ENCODE assay signal across 12 cellular contexts in genomic region chr6:31940256-31940664, GRCh38. TPM values are rescaled to one million over a fixed set of nuclear protein-coding genes. Genes with fewer than 3 reads are reported as not detected.
DNase-seq lines count a peak whose midpoint lies in the region; ATAC-seq and TF ChIP-seq lines count a peak whose summit lies in the region.
"Had no signal": no experiment of that assay in that cellular context is flagged by ENCODE, and none has a peak within 500 bp of the region (broad histone marks: within the 10 kb centered on the region; RNA-seq: fewer than 3 reads in every experiment).

No MANE protein-coding gene starts in this region.

- H3K4me3 ChIP-seq in suprapubic skin = no peak overlapping the region

- H3K4me1 ChIP-seq in suprapubic skin = peaks cover 6% of the 10 kb centered on the region

- H3K9me3 ChIP-seq in suprapubic skin = no peaks in the 10 kb centered on the region

- no peak overlapping the region for H3K27ac ChIP-seq in suprapubic skin
- H3K27ac ChIP-seq in caudate nucleus (ENCODE audit: low read depth, low read length) = no peak overlapping the region
- H3K27ac ChIP-seq: KMS-11 had no signal

- no peaks in the 10 kb centered on the region for H3K27me3 ChIP-seq in suprapubic skin

- TF ChIP-seq EP300 in suprapubic skin (IDR thresholded peaks at IDR 0.05) = no peak

- no peak for ATAC-seq in left lobe of liver
- ATAC-seq: stimulated activated memory B cell treated with anti-CD40 and anti-IgM and Interleukin-4, amounts not matched to agents 10 μg/mL and 1 μg/mL and 100 μg/mL, for 72 hours had no signal

- WGBS in suprapubic skin = 19% methylated on average over 6 of the region's 6 CpGs

- H3K36me3 ChIP-seq in suprapubic skin = no peaks in the 10 kb centered on the region

- no peak for TF ChIP-seq CTCF in suprapubic skin (IDR thresholded peaks at IDR 0.05)

- DNase-seq in DMS 273 (lab: John Stamatoyannopoulos, UW; ENCODE audit: unreplicated experiment) = peak; percentile 56
- DNase-seq in NCI-H2171 treated with DMSO at 0.1 percent for 48 hours (lab: John Stamatoyannopoulos, UW) = peak; percentile 38
- peak; percentile 36 for DNase-seq in hepatic stellate cell (ENCODE audit: low spot score)
- DNase-seq in suprapubic skin (ENCODE audit: low spot score in 2 of 2) = no peak
- DNase-seq in caudate nucleus (lab: John Stamatoyannopoulos, UW) = no peak
- no peak for DNase-seq in left lobe of liver (ENCODE audit: low spot score)
- DNase-seq: activated CD4-positive, alpha-beta T cell treated with anti-CD3 and anti-CD28 coated beads, Interleukin-2, amount 10 ng/mL, durations not matched to agents 24 days and 14 days; activated naive CD4-positive, alpha-beta T cell treated with anti-CD3 and anti-CD28 coated beads, Interleukin-2, amount 50 U/mL, for 16 hours; naive B cell; NCI-H446 had no signal

- no peak for TF ChIP-seq POLR2A in suprapubic skin (IDR thresholded peaks at IDR 0.05)

RNA-seq across cellular contexts. Expression of gene CFB, which starts 5.6 kb away (rescaled TPM):
- total RNA-seq in suprapubic skin (1 to 10 TPM; 3.7 to 6.8 (median 5.1) TPM), left lobe of liver (1,916 TPM)
- total RNA-seq: activated CD4-positive, alpha-beta T cell treated with anti-CD3 and anti-CD28 coated beads, Interleukin-2, amount 10 ng/mL, durations not matched to agents 24 days and 14 days had no signal

RNA-seq across cellular contexts. Expression of gene C2, which starts 12.7 kb away (rescaled TPM):
- 1 to 10 TPM; 2.6 to 6.4 (median 4.1) TPM for total RNA-seq in suprapubic skin
- total RNA-seq in left lobe of liver = 451 TPM

RNA-seq across cellular contexts. Expression of gene NELFE, which starts 18.5 kb away (rescaled TPM):
- total RNA-seq in suprapubic skin = 10 to 100 TPM; 56.7 to 72.1 (median 65.8) TPM
- total RNA-seq in left lobe of liver = 15.3 TPM

RNA-seq across cellular contexts. Expression of gene SKIC2, which starts 18.7 kb away (rescaled TPM):
- 10 to 100 TPM; 31.3 to 60.4 (median 49.3) TPM for total RNA-seq in suprapubic skin
- 50.2 TPM for total RNA-seq in left lobe of liver

RNA-seq across cellular contexts. Expression of gene DXO, which starts 31.7 kb away (rescaled TPM):
- total RNA-seq in suprapubic skin = 10 to 100 TPM; 13.1 to 25.3 (median 16.4) TPM
- total RNA-seq in left lobe of liver = 15.5 TPM

Comparison
In these comparisons a context has a peak if more than half of its experiments do, and no peak if none do; other contexts are left out.
1. DNase-seq: peak in DMS 273 (single experiment), NCI-H2171 treated with DMSO at 0.1 percent for 48 hours (single experiment) and hepatic stellate cell (single experiment); none in suprapubic skin (0 of 2), caudate nucleus (0 of 61) and left lobe of liver (single experiment).
2. RNA of gene CFB, which starts 5.6 kb away (total RNA-seq): 1,916 TPM in left lobe of liver (single experiment); 3.7 to 6.8 TPM in suprapubic skin; every median in the first group is over 100 times any median in the second.
3. RNA of gene C2, which starts 12.7 kb away (total RNA-seq): 451 TPM in left lobe of liver (single experiment); 2.6 to 6.4 TPM in suprapubic skin; every median in the first group is over 10 times any median in the second.